ENCODE assay signal across 8 cellular contexts in genomic region chr2:239928457-239929350, GRCh38.
A peak's percentile ranks its signal among the peaks of the same experiment; 100 is the strongest.
DNase-seq lines count a peak whose midpoint lies in the region; ATAC-seq and TF ChIP-seq lines count a peak whose summit lies in the region.

No MANE protein-coding gene starts in this region.

- peak overlapping the region; percentile 52 to 74 for H3K4me3 Mint-ChIP-seq in CD14-positive monocyte
- H3K4me3 Mint-ChIP-seq in HFFc6, result no peak overlapping the region

- TF ChIP-seq CTCF in CD14-positive monocyte (IDR thresholded peaks at IDR 0.05) (peak; percentile 24), HFFc6 (IDR thresholded peaks at IDR 0.05) (no peak)

- no peak for ATAC-seq in HG03039 (IDR thresholded peaks at IDR 0.05; ENCODE audit: unreplicated experiment)

- H3K27ac Mint-ChIP-seq in CD14-positive monocyte (peak overlapping the region; percentile 79 to 96 (median 93)), HFFc6 (no peak overlapping the region)

- DNase-seq in CD14-positive monocyte (ENCODE audit: low spot score) (peak; percentile 48), NCI-H1092 treated with DMSO at 0.1 percent for 48 hours (lab: John Stamatoyannopoulos, UW) (peak; percentile 59), caudate nucleus (lab: John Stamatoyannopoulos, UW) (peak in 57 of 61 donors; percentile 17 to 88 (median 68)), mesenteric fat pad (ENCODE audit: low spot score) (peak; percentile 87), HFFc6 (no peak)
- no peak for DNase-seq in stimulated activated naive CD4-positive, alpha-beta T cell (lab: John Stamatoyannopoulos, UW)
- DNase-seq in stimulated activated CD4-positive, alpha-beta T cell treated with anti-CD3 and anti-CD28 coated beads, Interleukin-4, amount 100 ng/mL, for 1 hour, result no peak

- H3K27ac ChIP-seq in caudate nucleus (ENCODE audit: low read depth, low read length), result peak overlapping the region; percentile 27

- intact Hi-C loops in CD14-positive monocyte (cut with micrococcal nuclease), result no loop called here

- H3K4me1 Mint-ChIP-seq in CD14-positive monocyte (peaks cover 25% of the 10 kb centered on the region), HFFc6 (ENCODE audit: low read depth) (peaks cover 16% of the 10 kb centered on the region)

- H3K27me3 Mint-ChIP-seq in CD14-positive monocyte (ENCODE audit: low read depth in 3 of 3), result peaks cover 6 to 23% (median 17%) of the 10 kb centered on the region in 3 donors
- peaks cover 4% of the 10 kb centered on the region for H3K27me3 Mint-ChIP-seq in HFFc6 (ENCODE audit: insufficient read depth)

- peaks cover 3 to 18% (median 10%) of the 10 kb centered on the region in 7 donors for H3K9me3 Mint-ChIP-seq in CD14-positive monocyte
- peaks cover 4% of the 10 kb centered on the region; the same call in 1 of the 2 replicates for H3K9me3 Mint-ChIP-seq in HFFc6

- H3K36me3 Mint-ChIP-seq in CD14-positive monocyte (peaks cover 4 to 6% of the 10 kb centered on the region in 2 donors), HFFc6 (ENCODE audit: low read depth) (no peaks in the 10 kb centered on the region)

Comparison
In these comparisons a context has a peak if more than half of its experiments do, and no peak if none do; other contexts are left out.
1. DNase-seq: peak in CD14-positive monocyte (single experiment), NCI-H1092 treated with DMSO at 0.1 percent for 48 hours (single experiment), caudate nucleus (57 of 61) and mesenteric fat pad (single experiment); none in stimulated activated naive CD4-positive, alpha-beta T cell (0 of 6), HFFc6 (single experiment) and stimulated activated CD4-positive, alpha-beta T cell treated with anti-CD3 and anti-CD28 coated beads, Interleukin-4, amount 100 ng/mL, for 1 hour (single experiment).